In the genomic region with DNA sequence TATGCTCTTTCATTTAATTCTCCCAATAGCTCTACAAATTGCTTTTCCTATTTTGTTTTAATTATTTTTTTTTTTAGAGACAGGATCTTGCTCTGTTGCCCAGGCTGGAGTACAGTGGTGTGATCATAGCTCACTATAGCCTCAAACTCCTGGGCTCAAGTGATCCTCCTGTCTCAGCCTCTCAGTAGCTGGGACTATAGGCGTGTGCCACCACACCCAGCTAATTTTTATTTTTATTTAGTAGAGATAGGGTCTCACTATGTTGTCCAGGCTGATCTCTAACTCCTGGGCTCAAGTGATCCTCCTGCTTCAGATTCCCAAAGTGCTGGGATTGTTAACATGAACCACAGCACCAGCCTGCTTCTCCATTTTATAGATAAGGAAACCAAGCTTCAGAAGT, we compare ENCODE assay signal across 2 cellular contexts.
DNase-seq lines count a peak whose midpoint lies in the region; ATAC-seq, FAIRE-seq and TF ChIP-seq lines count a peak whose summit lies in the region.
"Not testable (repeated sequence)": the region's sequence is repeated elsewhere in the genome, so short reads cannot be mapped to it uniquely, and the experiment has no call there.

No MANE protein-coding gene starts in this region.

- not testable (repeated sequence) for TF ChIP-seq CTCF in HEK293 (tag by site-specific recombination; IDR thresholded peaks at IDR 0.05); K562 (IDR thresholded peaks at IDR 0.05 in 2 of 3, conservative IDR thresholded peaks at IDR 0.05 in 1 of 3; ENCODE audit: insufficient read depth in 2 of 3, low read depth in 1 of 3, low read length in 3 of 3)

- H2AFZ ChIP-seq in K562 (ENCODE audit: low read depth, low read length): not testable (repeated sequence)

- not testable (repeated sequence) for BruUV-seq in K562 (replicated peaks; lab: Mats Ljungman, UMichigan)

- not testable (repeated sequence) for H3K27me3 ChIP-seq in K562 (ENCODE audit: control insufficient read depth in 2 of 2, insufficient read depth in 2 of 2, low read length in 2 of 2)

- TF ChIP-seq POLR2A in K562 (conservative IDR thresholded peaks at IDR 0.05): not testable (repeated sequence)

- H3K4me1 ChIP-seq in HEK293 (ENCODE audit: control insufficient read depth, insufficient read depth, low read length); K562 (replicated peaks in 1 of 2; ENCODE audit: control insufficient read depth in 2 of 2, insufficient read depth in 2 of 2, low read length in 2 of 2): not testable (repeated sequence)

- not testable (repeated sequence) for H3K9me1 ChIP-seq in K562 (ENCODE audit: control insufficient read depth, insufficient read depth, low read length)

- in situ Hi-C loops in K562 (cut with MboI): not testable (repeated sequence)

- not testable (repeated sequence) for TF ChIP-seq EP300 in K562 (IDR thresholded peaks at IDR 0.05; ENCODE audit: low read length)

- not testable (repeated sequence) for H3K79me2 ChIP-seq in K562 (ENCODE audit: control insufficient read depth, insufficient read depth, low read length)

- not testable (repeated sequence) for TF ChIP-seq RAD21 in K562 (CRISPR knock-in tag; conservative IDR thresholded peaks at IDR 0.05 in 1 of 2, IDR thresholded peaks at IDR 0.05 in 1 of 2)

- ATAC-seq in K562: not testable (repeated sequence)

- H3K9ac ChIP-seq in K562 (ENCODE audit: insufficient read depth in 1 of 2, low read depth in 2 of 2, low read length in 2 of 2): not testable (repeated sequence)

- not testable (repeated sequence) for H3K36me3 ChIP-seq in HEK293 (ENCODE audit: control insufficient read depth in 2 of 2, insufficient read depth in 1 of 2, low read length in 2 of 2); K562 (ENCODE audit: control insufficient read depth, insufficient read depth, low read length)

- CTCF ChIA-PET in HEK293 (lab: Yijun Ruan, JAX): interaction anchor here (1.0 kb wide), 1 partner anchor 9 kb away, joined by 3 read pairs; no protein-coding TSS in a partner anchor
- CTCF ChIA-PET in K562 (lab: Yijun Ruan, JAX; ENCODE audit: low intra/inter-chr PET ratio): not testable (repeated sequence)

- DNase-seq in K562 (ENCODE audit: extremely low read depth in 1 of 4, low spot score in 3 of 4): not testable (repeated sequence)

- not testable (repeated sequence) for H3K4me3 ChIP-seq in HEK293 (ENCODE audit: low read depth, low read length); K562

- H3K27ac ChIP-seq in HEK293 (ENCODE audit: extremely low read depth, low read depth, low read length); K562 (ENCODE audit: extremely low read depth, low read depth, low read length): not testable (repeated sequence)

- not testable (repeated sequence) for H3K9me3 ChIP-seq in HEK293 (ENCODE audit: control insufficient read depth, insufficient read depth, low read depth, low read length); K562 (replicated peaks; ENCODE audit: control insufficient read depth, insufficient read depth, low read depth, low read length)

- H4K20me1 ChIP-seq in K562 (replicated peaks; ENCODE audit: control insufficient read depth, insufficient read depth, low read length): not testable (repeated sequence)

- 20% methylated on average over 1 of the region's 1 CpG for WGBS in K562 (ENCODE audit: insufficient coverage, low coverage, missing lambda C conversion rate)

- POLR2A ChIA-PET in HEK293 (lab: Yijun Ruan, JAX) (interaction anchor here (0.7 kb wide), 1 partner anchor 421 kb away, joined by 3 read pairs; no protein-coding TSS in a partner anchor), K562 (lab: Yijun Ruan, JAX) (interaction anchor here (0.7 kb wide), 1 partner anchor 8 kb away, joined by 3 read pairs; no protein-coding TSS in a partner anchor)

- not testable (repeated sequence) for FAIRE-seq in K562 (lab: Jason Lieb, UNC)

- not testable (repeated sequence) for H3K4me2 ChIP-seq in K562 (ENCODE audit: insufficient read depth, low read length)

- intact Hi-C loops in K562 (cut with micrococcal nuclease): not testable (repeated sequence)

TF ChIP-seq in HEK293, 187 proteins besides CTCF, POLR2A, EP300 and RAD21:
- TF ChIP-seq ZNF121 (tag by site-specific recombination; IDR thresholded peaks at IDR 0.05): peak; percentile 57; the same call in 1 of the 2 replicates

TF ChIP-seq in K562, 482 proteins besides CTCF, POLR2A, EP300 and RAD21:
- TF ChIP-seq ZNF121 (CRISPR knock-in tag; conservative IDR thresholded peaks at IDR 0.05): peak; percentile 55
